In genomic region chrX:13386636-13387035, GRCh38 we compare ENCODE assay signal across 27 cellular contexts.
DNase-seq lines count a peak whose midpoint lies in the region; ATAC-seq and TF ChIP-seq lines count a peak whose summit lies in the region.
"Had no signal": no experiment of that assay in that cellular context is flagged by ENCODE, and none has a peak within 500 bp of the region (broad histone marks: within the 10 kb centered on the region; RNA-seq: fewer than 3 reads in every experiment).

No MANE protein-coding gene starts in this region.

- H3K4me3 ChIP-seq in mammary epithelial cell (replicated peaks in 1 of 3; ENCODE audit: insufficient read depth in 1 of 3, low read depth in 2 of 3, low read length in 3 of 3) (no peak overlapping the region), breast epithelium (no peak overlapping the region), mesendoderm (ENCODE audit: low read length) (no peak overlapping the region)
- H3K4me3 ChIP-seq: SJSA1, upper lobe of left lung had no signal

- no peak overlapping the region for H3K18ac ChIP-seq in mesendoderm (ENCODE audit: low read length)

- H3K27ac ChIP-seq in mammary epithelial cell (ENCODE audit: insufficient read depth, low read depth, low read length) (no peak overlapping the region), breast epithelium (no peak overlapping the region), mesendoderm (ENCODE audit: low read depth, low read length) (no peak overlapping the region)
- H3K27ac ChIP-seq: SJSA1, upper lobe of left lung had no signal

- no peak overlapping the region for H2BK5ac ChIP-seq in mesendoderm (ENCODE audit: low read length)

- no peaks in the 10 kb centered on the region for H4K20me1 ChIP-seq in mammary epithelial cell (ENCODE audit: insufficient read depth, low read length)

- H3K4me1 Mint-ChIP-seq in stimulated activated memory B cell treated with anti-CD40 and anti-IgM and Interleukin-4, amounts not matched to agents 10 μg/mL and 1 μg/mL and 100 μg/mL, for 72 hours: peaks cover 6% of the 10 kb centered on the region
- H3K4me1 Mint-ChIP-seq: T-helper 17 cell had no signal

- no peak overlapping the region for H3K4me2 ChIP-seq in mammary epithelial cell (ENCODE audit: insufficient read depth, low read depth, low read length)
- no peak overlapping the region for H3K4me2 ChIP-seq in mesendoderm (ENCODE audit: low read length)

- no peak overlapping the region for H3K4me3 Mint-ChIP-seq in stimulated activated memory B cell treated with anti-CD40 and anti-IgM and Interleukin-4, amounts not matched to agents 10 μg/mL and 1 μg/mL and 100 μg/mL, for 72 hours
- H3K4me3 Mint-ChIP-seq: activated naive CD8-positive, alpha-beta T cell treated with anti-CD3 and anti-CD28 coated beads, Interleukin-2, amount 50 U/mL, for 24 hours; HFFc6; mesothelial cell of epicardium; naive thymus-derived CD8-positive, alpha-beta T cell; T-helper 17 cell had no signal

- no peak for ATAC-seq in stimulated activated memory B cell treated with anti-CD40 and anti-IgM and Interleukin-4, amounts not matched to agents 10 μg/mL and 1 μg/mL and 100 μg/mL, for 72 hours
- ATAC-seq in GM21381 (IDR thresholded peaks at IDR 0.05; ENCODE audit: unreplicated experiment): no peak
- ATAC-seq: activated naive CD8-positive, alpha-beta T cell treated with anti-CD3 and anti-CD28 coated beads, Interleukin-2, amount 50 U/mL, for 24 hours; left lobe of liver; naive thymus-derived CD8-positive, alpha-beta T cell; right cardiac atrium; T-helper 17 cell had no signal

- H3K4ac ChIP-seq in mesendoderm (ENCODE audit: low read depth, low read length): no peak overlapping the region

- H3K27ac Mint-ChIP-seq in stimulated activated memory B cell treated with anti-CD40 and anti-IgM and Interleukin-4, amounts not matched to agents 10 μg/mL and 1 μg/mL and 100 μg/mL, for 72 hours: peak overlapping the region; percentile 49
- H3K27ac Mint-ChIP-seq: activated naive CD8-positive, alpha-beta T cell treated with anti-CD3 and anti-CD28 coated beads, Interleukin-2, amount 50 U/mL, for 24 hours; mesothelial cell of epicardium; naive thymus-derived CD8-positive, alpha-beta T cell; T-helper 17 cell had no signal

- H3K79me2 ChIP-seq in mammary epithelial cell (ENCODE audit: insufficient read depth, low read length) (no peaks in the 10 kb centered on the region), mesendoderm (ENCODE audit: control insufficient read depth, insufficient read depth, low read length) (no peaks in the 10 kb centered on the region)

- no peak overlapping the region for H4K8ac ChIP-seq in mesendoderm (ENCODE audit: low read depth, low read length)

- no peak for DNase-seq in mammary epithelial cell
- no peak for DNase-seq in breast epithelium (ENCODE audit: low spot score in 2 of 2)
- DNase-seq in SW480 (ENCODE audit: low spot score): peak; percentile 17
- no peak for DNase-seq in mesendoderm
- DNase-seq in DMS53 treated with DMSO at 0.1 percent for 48 hours (lab: John Stamatoyannopoulos, UW; ENCODE audit: unreplicated experiment): no peak
- DNase-seq in AG08395 (ENCODE audit: low spot score): no peak
- DNase-seq: activated CD4-positive, alpha-beta T cell treated with anti-CD3 and anti-CD28 coated beads for 4 hours; activated CD8-positive, alpha-beta memory T cell treated with anti-CD3 and anti-CD28 coated beads for 24 hours; activated naive CD8-positive, alpha-beta T cell treated with anti-CD3 and anti-CD28 coated beads, Interleukin-2, amount 50 U/mL, for 24 hours; activated T-cell treated with anti-CD3 and anti-CD28 coated beads, Interleukin-2, amount 50 U/mL, for 1 hour; COR-L47; dermis blood vessel endothelial cell; DMS79 treated with DMSO at 0.1 percent for 48 hours; HFFc6; naive thymus-derived CD8-positive, alpha-beta T cell; NCI-H1092; NCI-H187; NCI-H524 treated with DMSO at 0.1 percent for 48 hours; right cardiac atrium; stimulated activated CD4-positive, alpha-beta T cell treated with anti-CD3 and anti-CD28 coated beads, Interleukin-2, amount 100 ng/mL, for 48 hours; T-helper 17 cell; upper lobe of left lung had no signal

- H2BK120ac ChIP-seq in mesendoderm (ENCODE audit: low read depth, low read length): peak overlapping the region; percentile 28

- dilution Hi-C loops in mammary epithelial cell (cut with HindIII; ENCODE audit: low sequenced_read_pairs): no loop called here

- TF ChIP-seq CTCF in mammary epithelial cell (conservative IDR thresholded peaks at IDR 0.05 in 1 of 2, IDR thresholded peaks at IDR 0.05 in 1 of 2; ENCODE audit: extremely low read depth in 1 of 2, insufficient read depth in 1 of 2, low read depth in 1 of 2, low read length in 2 of 2) (no peak), breast epithelium (IDR thresholded peaks at IDR 0.05) (no peak)

- H3K79me1 ChIP-seq in mesendoderm (ENCODE audit: low read length): no peaks in the 10 kb centered on the region

- intact Hi-C loops in mammary epithelial cell (cut with micrococcal nuclease): no loop called here
- intact Hi-C loops in breast epithelium (cut with DNase I; ENCODE audit: low total_unique reads): no loop called here

- peaks cover 2% of the 10 kb centered on the region for H3K9me3 Mint-ChIP-seq in stimulated activated memory B cell treated with anti-CD40 and anti-IgM and Interleukin-4, amounts not matched to agents 10 μg/mL and 1 μg/mL and 100 μg/mL, for 72 hours
- H3K9me3 Mint-ChIP-seq: HFFc6 had no signal

- H3K9ac ChIP-seq in mammary epithelial cell (ENCODE audit: insufficient read depth, low read length): no peak overlapping the region
- no peak overlapping the region for H3K9ac ChIP-seq in mesendoderm (ENCODE audit: low read length)

- H3K27me3 ChIP-seq in mammary epithelial cell (ENCODE audit: insufficient read depth, low read length) (no peaks in the 10 kb centered on the region), breast epithelium (peaks cover 0 to 33% of the 10 kb centered on the region in 2 donors), mesendoderm (ENCODE audit: insufficient read depth, low read length, poor library complexity) (no peaks in the 10 kb centered on the region)
- H3K27me3 ChIP-seq: SJSA1, upper lobe of left lung had no signal

- in situ Hi-C loops in mammary epithelial cell (cut with MboI; ENCODE audit: low sequenced_read_pairs in 2 of 2): no loop called here

- H4K5ac ChIP-seq in mesendoderm (ENCODE audit: low read length): no peak overlapping the region

- H2BK15ac ChIP-seq in mesendoderm (replicated peaks; ENCODE audit: low read depth): no peak overlapping the region

- no peaks in the 10 kb centered on the region for H3K36me3 Mint-ChIP-seq in stimulated activated memory B cell treated with anti-CD40 and anti-IgM and Interleukin-4, amounts not matched to agents 10 μg/mL and 1 μg/mL and 100 μg/mL, for 72 hours
- H3K36me3 Mint-ChIP-seq: mesothelial cell of epicardium had no signal

- H3K36me3 ChIP-seq in mammary epithelial cell (ENCODE audit: insufficient read depth, low read length): no peaks in the 10 kb centered on the region
- no peaks in the 10 kb centered on the region for H3K36me3 ChIP-seq in breast epithelium
- H3K36me3 ChIP-seq in mesendoderm (ENCODE audit: control insufficient read depth, insufficient read depth, low read length): no peaks in the 10 kb centered on the region
- H3K36me3 ChIP-seq: SJSA1, upper lobe of left lung had no signal

- no peaks in the 10 kb centered on the region for H3K9me3 ChIP-seq in mammary epithelial cell (replicated peaks; ENCODE audit: insufficient read depth, low read length)
- H3K9me3 ChIP-seq in breast epithelium: no peaks in the 10 kb centered on the region
- H3K9me3 ChIP-seq: SJSA1, upper lobe of left lung had no signal

- H3K27me3 Mint-ChIP-seq in stimulated activated memory B cell treated with anti-CD40 and anti-IgM and Interleukin-4, amounts not matched to agents 10 μg/mL and 1 μg/mL and 100 μg/mL, for 72 hours: no peaks in the 10 kb centered on the region
- H3K27me3 Mint-ChIP-seq: activated naive CD8-positive, alpha-beta T cell treated with anti-CD3 and anti-CD28 coated beads, Interleukin-2, amount 50 U/mL, for 24 hours; naive thymus-derived CD8-positive, alpha-beta T cell; T-helper 17 cell had no signal

- CTCF ChIA-PET in mammary epithelial cell (lab: Charles Lee; ENCODE audit: low non-redundant PET): no interaction called here

- no peak overlapping the region for H2AK5ac ChIP-seq in mesendoderm (ENCODE audit: low read length)

- H2AFZ ChIP-seq in mammary epithelial cell (ENCODE audit: low read depth, low read length): peak overlapping the region; percentile 8

- no peak for TF ChIP-seq POLR2A in breast epithelium (IDR thresholded peaks at IDR 0.05)

- BruUV-seq in mammary epithelial cell (replicated peaks; lab: Mats Ljungman, UMichigan): no TSS peak

- H3K4me1 ChIP-seq in mammary epithelial cell (ENCODE audit: insufficient read depth, low read length) (peaks cover 14% of the 10 kb centered on the region), breast epithelium (no peaks in the 10 kb centered on the region), mesendoderm (ENCODE audit: control insufficient read depth, low read depth, low read length) (no peaks in the 10 kb centered on the region)
- H3K4me1 ChIP-seq: upper lobe of left lung had no signal

- no peak overlapping the region for H3K56ac ChIP-seq in mesendoderm (ENCODE audit: low read length)

- no peak overlapping the region for H3K23ac ChIP-seq in mesendoderm (ENCODE audit: low read length)
